Comparison of ENCODE assay signal across 10 cellular contexts in the genomic region with DNA sequence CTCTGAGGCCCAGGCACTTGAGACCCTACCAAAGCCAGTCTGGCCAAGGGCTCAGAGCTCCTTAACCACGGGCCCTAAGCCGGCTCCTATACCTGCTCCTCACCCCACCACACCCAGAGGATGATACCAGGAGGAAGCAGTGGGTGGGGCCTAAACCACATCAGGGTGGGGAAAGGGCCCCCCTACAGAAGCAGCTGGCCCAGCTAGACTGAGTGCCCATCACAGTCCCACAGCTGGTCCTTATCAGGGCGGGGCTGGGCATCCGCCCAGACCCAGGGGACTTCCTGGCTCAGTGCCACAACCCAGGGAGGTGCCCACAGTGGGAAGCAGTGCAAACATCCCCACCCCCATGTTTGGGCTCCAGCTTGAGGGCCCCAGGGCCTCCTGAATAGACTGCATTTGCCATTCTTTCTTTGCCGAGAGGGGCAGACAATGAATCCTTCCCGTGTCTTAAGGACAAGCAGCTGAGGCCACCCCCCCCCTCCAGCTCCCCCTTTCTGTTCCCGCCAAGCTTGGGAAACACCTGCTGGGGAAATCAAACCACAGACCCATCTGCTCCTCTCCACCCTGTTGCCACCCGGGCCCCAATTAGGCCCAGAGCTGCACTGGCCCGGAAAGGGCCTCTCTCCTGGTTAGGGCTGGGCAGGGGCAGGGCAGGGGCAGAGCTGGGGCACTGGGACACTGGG. TPM values are rescaled to one million over a fixed set of nuclear protein-coding genes. Genes with fewer than 3 reads are reported as not detected.
A peak's percentile ranks its signal among the peaks of the same experiment; 100 is the strongest.
DNase-seq lines count a peak whose midpoint lies in the region; ATAC-seq and TF ChIP-seq lines count a peak whose summit lies in the region.
"Had no signal": no experiment of that assay in that cellular context is flagged by ENCODE, and none has a peak within 500 bp of the region (broad histone marks: within the 10 kb centered on the region; RNA-seq: fewer than 3 reads in every experiment).

No MANE protein-coding gene starts in this region.

- TF ChIP-seq RAD21 in Ishikawa (IDR thresholded peaks at IDR 0.05; ENCODE audit: low read depth), result no peak

- in situ Hi-C loops in ACHN (cut with HindIII; ENCODE audit: low pct_ligation_motif_present, low pct_unique_long_range_greater_than_20kb, low sequenced_read_pairs), result no loop called here

- no peaks in the 10 kb centered on the region; the same call in 1 of the 2 replicates for H4K20me1 ChIP-seq in PC-9 (ENCODE audit: insufficient read depth)

- H3K4me3 Mint-ChIP-seq in CD4-positive, alpha-beta memory T cell, result peak overlapping the region; percentile 59 to 93 (median 74)

- H3K4me3 ChIP-seq in CD4-positive, alpha-beta memory T cell (ENCODE audit: low read length in 2 of 2), result peak overlapping the region; percentile 5 to 44
- H3K4me3 ChIP-seq in PC-9 (no peak overlapping the region), esophagus (ENCODE audit: low read depth in 1 of 2, low read length in 2 of 2) (no peak overlapping the region)
- H3K4me3 ChIP-seq: cardiac muscle cell, tibial artery had no signal

- peaks cover 0 to 4% of the 10 kb centered on the region in 2 donors for H3K36me3 Mint-ChIP-seq in CD4-positive, alpha-beta memory T cell

- BruUV-seq in PC-9 (replicated peaks; lab: Mats Ljungman, UMichigan), result no TSS peak

- POLR2A ChIA-PET in CD4-positive, alpha-beta memory T cell (lab: Charles Lee; ENCODE audit: partially characterized antibody), result interaction anchor here (0.5 to 9.5 kb wide), 17 partner anchors 9 to 184 kb away, joined by 3 to 69 read pairs (median 12); a partner anchor contains a TSS
- POLR2A ChIA-PET in PC-9 (lab: Charles Lee; ENCODE audit: unreplicated experiment), result interaction anchor here (0.5 to 0.7 kb wide), 3 partner anchors 40 to 155 kb away, joined by 3 to 20 read pairs (median 4); a partner anchor contains a TSS

- no peaks in the 10 kb centered on the region for H3K27me3 ChIP-seq in CD4-positive, alpha-beta memory T cell (ENCODE audit: insufficient read depth, low read length)
- no peaks in the 10 kb centered on the region for H3K27me3 ChIP-seq in PC-9 (ENCODE audit: insufficient read depth, low read depth)
- no peaks in the 10 kb centered on the region for H3K27me3 ChIP-seq in esophagus (ENCODE audit: control insufficient read depth in 1 of 2, insufficient read depth in 2 of 2, low read length in 2 of 2)
- H3K27me3 ChIP-seq: cardiac muscle cell had no signal

- H3K9me2 ChIP-seq in PC-9 (ENCODE audit: insufficient read depth), result no peaks in the 10 kb centered on the region

- H3K27ac Mint-ChIP-seq in CD4-positive, alpha-beta memory T cell, result peak overlapping the region; percentile 82 to 97 (median 93)

- peaks cover 52 to 83% (median 75%) of the 10 kb centered on the region in 4 donors for H3K4me1 Mint-ChIP-seq in CD4-positive, alpha-beta memory T cell

- DNase-seq in CD4-positive, alpha-beta memory T cell, result peak; percentile 26 to 59 (median 36)
- DNase-seq in PC-9, result peak; percentile 48 to 50
- no peak for DNase-seq in ACHN
- no peak for DNase-seq in GM03348 (ENCODE audit: low spot score)
- no peak for DNase-seq in GM10266 (ENCODE audit: extremely low spot score)
- DNase-seq: tibial artery had no signal

- no peaks in the 10 kb centered on the region for H3K36me3 ChIP-seq in CD4-positive, alpha-beta memory T cell (ENCODE audit: insufficient read depth, low read length)
- H3K36me3 ChIP-seq in PC-9 (ENCODE audit: low read depth), result no peaks in the 10 kb centered on the region
- H3K36me3 ChIP-seq in esophagus (ENCODE audit: control insufficient read depth in 2 of 2, insufficient read depth in 2 of 2, low read length in 1 of 2), result peaks cover 0 to 11% of the 10 kb centered on the region in 2 donors
- H3K36me3 ChIP-seq: cardiac muscle cell, tibial artery had no signal

- no peaks in the 10 kb centered on the region for H3K27me3 Mint-ChIP-seq in CD4-positive, alpha-beta memory T cell

- no peaks in the 10 kb centered on the region for H3K9me3 Mint-ChIP-seq in CD4-positive, alpha-beta memory T cell

- peak overlapping the region; percentile 55 for H3K4me2 ChIP-seq in PC-9

- peaks cover 28% of the 10 kb centered on the region; the same call in 1 of the 2 replicates for H3K79me2 ChIP-seq in PC-9 (ENCODE audit: low read depth)

- no peaks in the 10 kb centered on the region for H3K9me3 ChIP-seq in CD4-positive, alpha-beta memory T cell (ENCODE audit: control insufficient read depth in 1 of 2, low read length in 2 of 2)
- H3K9me3 ChIP-seq in PC-9 (ENCODE audit: insufficient read depth, low read depth) (no peaks in the 10 kb centered on the region), esophagus (ENCODE audit: control insufficient read depth in 2 of 2, insufficient read depth in 1 of 2, low read depth in 1 of 2, low read length in 1 of 2) (no peaks in the 10 kb centered on the region)
- H3K9me3 ChIP-seq: tibial artery had no signal

- H2AFZ ChIP-seq in PC-9, result no peak overlapping the region

- ATAC-seq in HG02571 (IDR thresholded peaks at IDR 0.05; ENCODE audit: unreplicated experiment), result no peak

- no peak for TF ChIP-seq CTCF in PC-9 (conservative IDR thresholded peaks at IDR 0.05)
- no peak for TF ChIP-seq CTCF in GM10266 (IDR thresholded peaks at IDR 0.05; ENCODE audit: control insufficient read depth, insufficient read depth, low read depth, missing control alignments)

- TF ChIP-seq EP300 in Ishikawa (IDR thresholded peaks at IDR 0.05; ENCODE audit: borderline replicate concordance), result no peak

- CTCF ChIA-PET in CD4-positive, alpha-beta memory T cell (lab: Charles Lee; ENCODE audit: partially characterized antibody), result interaction anchor here (1.2 to 30.3 kb wide), 10 partner anchors 9 to 113 kb away, joined by 3 to 924 read pairs (median 8); no protein-coding TSS in a partner anchor
- CTCF ChIA-PET in PC-9 (lab: Charles Lee), result interaction anchor here (0.6 kb wide), 2 partner anchors 8 to 41 kb away, joined by 3 to 5 read pairs; a partner anchor contains a TSS

- H3F3A ChIP-seq in PC-9 (ENCODE audit: insufficient read depth, low read depth), result peaks cover 42% of the 10 kb centered on the region; the same call in 1 of the 2 replicates

- WGBS in esophagus, 2 donors, result 23 to 32% methylated on average over 9 of the region's 9 CpGs

- intact Hi-C loops in CD4-positive, alpha-beta memory T cell (cut with micrococcal nuclease), result no loop called here
- intact Hi-C loops in PC-9 (cut with micrococcal nuclease; ENCODE audit: unreplicated experiment), result loop anchor here (5.0 kb wide), 1 partner anchor 43 kb away; a partner anchor contains a TSS

- H3K4me1 ChIP-seq in CD4-positive, alpha-beta memory T cell (ENCODE audit: insufficient read depth, low read length), result peaks cover 69% of the 10 kb centered on the region
- H3K4me1 ChIP-seq in PC-9 (replicated peaks; ENCODE audit: insufficient read depth) (peaks cover 64% of the 10 kb centered on the region), esophagus (ENCODE audit: control insufficient read depth in 2 of 2, insufficient read depth in 2 of 2, low read length in 1 of 2) (peaks cover 2 to 29% of the 10 kb centered on the region in 2 donors)

- peak overlapping the region; percentile 60 for H3K27ac ChIP-seq in CD4-positive, alpha-beta memory T cell (ENCODE audit: low read depth, low read length)
- peak overlapping the region; percentile 12; the same call in 1 of the 2 replicates for H3K27ac ChIP-seq in PC-9
- peak overlapping the region; percentile 53 to 91 for H3K27ac ChIP-seq in esophagus (ENCODE audit: low read depth in 2 of 2, low read length in 1 of 2)
- H3K27ac ChIP-seq: cardiac muscle cell, tibial artery had no signal

TF ChIP-seq in Ishikawa, 13 proteins besides CTCF, POLR2A, EP300 and RAD21:
- no peak for TF ChIP-seq FOXM1 (IDR thresholded peaks at IDR 0.05; ENCODE audit: borderline replicate concordance, low read depth)
- TF ChIP-seq TEAD4 (IDR thresholded peaks at IDR 0.05), result no peak
- TF ChIP-seq, protein P1, sequence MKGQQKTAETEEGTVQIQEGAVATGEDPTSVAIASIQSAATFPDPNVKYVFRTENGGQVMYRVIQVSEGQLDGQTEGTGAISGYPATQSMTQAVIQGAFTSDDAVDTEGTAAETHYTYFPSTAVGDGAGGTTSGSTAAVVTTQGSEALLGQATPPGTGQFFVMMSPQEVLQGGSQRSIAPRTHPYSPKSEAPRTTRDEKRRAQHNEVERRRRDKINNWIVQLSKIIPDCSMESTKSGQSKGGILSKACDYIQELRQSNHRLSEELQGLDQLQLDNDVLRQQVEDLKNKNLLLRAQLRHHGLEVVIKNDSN (IDR thresholded peaks at IDR 0.05), result no peak
- TF ChIP-seq, protein P2, sequence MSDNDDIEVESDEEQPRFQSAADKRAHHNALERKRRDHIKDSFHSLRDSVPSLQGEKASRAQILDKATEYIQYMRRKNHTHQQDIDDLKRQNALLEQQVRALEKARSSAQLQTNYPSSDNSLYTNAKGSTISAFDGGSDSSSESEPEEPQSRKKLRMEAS (IDR thresholded peaks at IDR 0.05), result no peak
- TF ChIP-seq NFIC (IDR thresholded peaks at IDR 0.05), result peak; percentile 28; the same call in 1 of the 2 replicates

RNA-seq across cellular contexts. Expression of a gene that starts 6.2 kb away (rescaled TPM):
- total RNA-seq in CD4-positive, alpha-beta memory T cell, result 1 to 10 TPM; 1.1 to 1.2 TPM
- polyA plus RNA-seq in CD4-positive, alpha-beta memory T cell, result 1 to 10 TPM in 1 of 2 donors, under 1 TPM in 1; 0.69 to 1.1 TPM
- 7.6 and 9.0 TPM in 2 replicates for total RNA-seq in PC-9 (2021)
- polyA plus RNA-seq in esophagus, result 1 to 10 TPM; 5.4 to 7.4 TPM

RNA-seq across cellular contexts. Expression of a gene that starts 34.4 kb away (rescaled TPM):
- 10 to 100 TPM; 89.6 to 98.0 TPM for total RNA-seq in CD4-positive, alpha-beta memory T cell
- polyA plus RNA-seq in CD4-positive, alpha-beta memory T cell, result 10 to 100 TPM in 1 of 2 donors, 1 to 10 TPM in 1; 8.9 to 20.1 TPM
- total RNA-seq in PC-9 (2021), result 10.4 and 24.7 TPM in 2 replicates
- polyA plus RNA-seq in esophagus, result 10 to 100 TPM; 24.4 to 44.2 TPM

RNA-seq across cellular contexts. Expression of a gene that starts 40.9 kb away (rescaled TPM):
- 1 to 10 TPM; 1.2 to 1.4 TPM for total RNA-seq in CD4-positive, alpha-beta memory T cell
- 1 to 10 TPM in 1 of 2 donors, under 1 TPM in 1; 0.73 to 1.4 TPM for polyA plus RNA-seq in CD4-positive, alpha-beta memory T cell
- 17.6 and 24.1 TPM in 2 replicates for total RNA-seq in PC-9 (2021)
- polyA plus RNA-seq in esophagus, result 10 to 100 TPM; 32.0 to 32.8 TPM

Comparison
In these comparisons a context has a peak if more than half of its experiments do, and no peak if none do; other contexts are left out.
1. DNase-seq: peak in CD4-positive, alpha-beta memory T cell (5 of 5) and PC-9 (2 of 2); none in ACHN (single experiment), GM03348 (single experiment) and GM10266 (single experiment).
2. H3K27ac ChIP-seq: peak in every context shown above with its lines; median percentile 72 in esophagus; 60 in CD4-positive, alpha-beta memory T cell; 12 in PC-9.
3. H3K4me3 ChIP-seq: peak in CD4-positive, alpha-beta memory T cell (2 of 2); none in PC-9 (single experiment) and esophagus (0 of 2).